ENCODE assay signal across 8 cellular contexts in genomic region chr9:98191615-98192502, GRCh38. TPM values are rescaled to one million over a fixed set of nuclear protein-coding genes. Genes with fewer than 3 reads are reported as not detected.
DNase-seq lines count a peak whose midpoint lies in the region; ATAC-seq, FAIRE-seq and TF ChIP-seq lines count a peak whose summit lies in the region.

No MANE protein-coding gene starts in this region.

- no peaks in the 10 kb centered on the region for H3K9me3 ChIP-seq in endocrine pancreas (ENCODE audit: control insufficient read depth, low read length)

- H3K4me1 ChIP-seq in endocrine pancreas (ENCODE audit: control insufficient read depth, insufficient read depth, low read length), result no peaks in the 10 kb centered on the region

- TF ChIP-seq POLR2A in GM12891 (IDR thresholded peaks at IDR 0.05; ENCODE audit: low read depth, low read length), result no peak

- H3K36me3 ChIP-seq in endocrine pancreas (ENCODE audit: control insufficient read depth, insufficient read depth, low read length), result no peaks in the 10 kb centered on the region

- FAIRE-seq in GM12891 (lab: Jason Lieb, UNC), result no peak

- H3K27ac ChIP-seq in HL-60 (replicated peaks), result peak overlapping the region; percentile 50

- peak overlapping the region; percentile 56 for H3K9ac ChIP-seq in endocrine pancreas (ENCODE audit: control insufficient read depth, insufficient read depth, low read length)

- H3K27me3 ChIP-seq in HL-60 (ENCODE audit: insufficient read depth, poor library complexity, severe bottlenecking) (no peaks in the 10 kb centered on the region), endocrine pancreas (ENCODE audit: control insufficient read depth, insufficient read depth, low read length) (no peaks in the 10 kb centered on the region)

- peaks cover 0 to 17% (median 4%) of the 10 kb centered on the region in 3 donors for H3K27me3 Mint-ChIP-seq in naive B cell
- no peaks in the 10 kb centered on the region for H3K27me3 Mint-ChIP-seq in type B pancreatic cell

- H3K27ac Mint-ChIP-seq in naive B cell, result peak overlapping the region in 2 of 6 donors; percentile 17 to 51
- H3K27ac Mint-ChIP-seq in type B pancreatic cell, result no peak overlapping the region

- ATAC-seq in naive B cell (ENCODE audit: low read depth in 2 of 2) (peak; percentile 12 to 44), GM21381 (IDR thresholded peaks at IDR 0.05; ENCODE audit: unreplicated experiment) (no peak)

- H3K4me1 Mint-ChIP-seq in naive B cell, result peaks cover 4 to 7% (median 7%) of the 10 kb centered on the region in 3 donors
- H3K4me1 Mint-ChIP-seq in type B pancreatic cell (ENCODE audit: unreplicated experiment), result no peaks in the 10 kb centered on the region

- H3K36me3 Mint-ChIP-seq in naive B cell (no peaks in the 10 kb centered on the region), type B pancreatic cell (no peaks in the 10 kb centered on the region)

- H3K4me3 Mint-ChIP-seq in naive B cell (peak overlapping the region; percentile 76 to 88 (median 82)), type B pancreatic cell (peak overlapping the region; percentile 78)

- H3K4me3 ChIP-seq in HL-60 (replicated peaks; ENCODE audit: insufficient read depth, low read length) (peak overlapping the region; percentile 85), endocrine pancreas (ENCODE audit: control insufficient read depth, insufficient read depth, low read length) (no peak overlapping the region)

- H3K9me3 Mint-ChIP-seq in naive B cell (no peaks in the 10 kb centered on the region), type B pancreatic cell (no peaks in the 10 kb centered on the region)

- TF ChIP-seq CTCF in HL-60 (IDR thresholded peaks at IDR 0.05; ENCODE audit: insufficient read depth, low read length) (no peak), type B pancreatic cell (conservative IDR thresholded peaks at IDR 0.05) (no peak)

- peak; percentile 31 for DNase-seq in GM12891 (ENCODE audit: insufficient read length, low spot score)
- peak; percentile 39 to 44 for DNase-seq in HL-60 (ENCODE audit: low read depth in 1 of 2, low spot score in 1 of 2)
- DNase-seq in activated CD4-positive, alpha-beta T cell treated with anti-CD3 and anti-CD28 coated beads for 48 hours, result peak; percentile 34
- DNase-seq in naive B cell, result peak; percentile 20
- DNase-seq in type B pancreatic cell (ENCODE audit: extremely low spot score, unreplicated experiment), result no peak
- DNase-seq in NCI-H226, result no peak

TF ChIP-seq in GM12891, 5 proteins besides CTCF, POLR2A, EP300 and RAD21:
- TF ChIP-seq POLR2AphosphoS5 (IDR thresholded peaks at IDR 0.05; ENCODE audit: low read depth, low read length), result no peak
- TF ChIP-seq PAX5 (IDR thresholded peaks at IDR 0.05; ENCODE audit: insufficient read depth, low read length, severe bottlenecking), result no peak
- TF ChIP-seq TAF1 (IDR thresholded peaks at IDR 0.05; ENCODE audit: low read depth, low read length), result no peak
- no peak for TF ChIP-seq POU2F2 (IDR thresholded peaks at IDR 0.05; ENCODE audit: low read depth, low read length)
- no peak for TF ChIP-seq SPI1 (IDR thresholded peaks at IDR 0.05; ENCODE audit: low read depth, low read length)
TF ChIP-seq in GM12891: peak in this region for 0.

RNA-seq across cellular contexts. Expression of gene CORO2A, which starts 0.6 kb away (rescaled TPM):
- 0.65 TPM for polyA plus RNA-seq in GM12891 (2012; ENCODE audit: low read depth, missing spikeins)
- polyA plus RNA-seq in naive B cell (ENCODE audit: low read depth in 6 of 6), result 1 to 10 TPM in 2 of 6 donors, under 1 TPM in 3, not detected in 1; 0.49 to 2.3 (median 0.87) TPM
- 9.9 and 28.5 TPM in 2 replicates for total RNA-seq in type B pancreatic cell (ENCODE audit: low replicate concordance)

Comparison
In these comparisons a context has a peak if more than half of its experiments do, and no peak if none do; other contexts are left out.
1. DNase-seq: peak in GM12891 (single experiment), HL-60 (2 of 2), activated CD4-positive, alpha-beta T cell treated with anti-CD3 and anti-CD28 coated beads for 48 hours (single experiment) and naive B cell (single experiment); none in type B pancreatic cell (single experiment) and NCI-H226 (single experiment).